28 cellular contexts compared by ENCODE assay signal in genomic region chr2:164867779-164868397, GRCh38.
"Had no signal": no experiment of that assay in that cellular context is flagged by ENCODE, and none has a peak within 500 bp of the region (broad histone marks: within the 10 kb centered on the region; RNA-seq: fewer than 3 reads in every experiment).

No MANE protein-coding gene starts in this region.

- H3K27ac Mint-ChIP-seq: activated CD8-positive, alpha-beta T cell treated with anti-CD3 and anti-CD28 coated beads for 36 hours; activated T-helper 17 cell treated with anti-CD3 and anti-CD28 coated beads, Interleukin-2, amount 50 U/mL, for 72 hours; T-helper 1 cell treated with Interleukin-12 subunit alpha and Interleukin-12 subunit beta and Interleukin-4 antibody, amounts not matched to agents 30 μg/mL and 1 μg/mL, for 36 hours; WTC11 had no signal

- H3K4me3 Mint-ChIP-seq: activated CD8-positive, alpha-beta T cell treated with anti-CD3 and anti-CD28 coated beads for 36 hours; activated T-cell treated with anti-CD3 and anti-CD28 coated beads, Interleukin-2, amount 50 U/mL, for 4 hours; activated T-helper 17 cell treated with anti-CD3 and anti-CD28 coated beads, Interleukin-2, amount 50 U/mL, for 72 hours; T-helper 1 cell treated with Interleukin-12 subunit alpha and Interleukin-12 subunit beta and Interleukin-4 antibody, amounts not matched to agents 30 μg/mL and 1 μg/mL, for 36 hours; WTC11 had no signal

- H3K9me3 Mint-ChIP-seq: activated CD8-positive, alpha-beta T cell treated with anti-CD3 and anti-CD28 coated beads for 36 hours; activated T-cell treated with anti-CD3 and anti-CD28 coated beads, Interleukin-2, amount 50 U/mL, for 4 hours; activated T-helper 17 cell treated with anti-CD3 and anti-CD28 coated beads, Interleukin-2, amount 50 U/mL, for 72 hours; T-helper 1 cell treated with Interleukin-12 subunit alpha and Interleukin-12 subunit beta and Interleukin-4 antibody, amounts not matched to agents 30 μg/mL and 1 μg/mL, for 36 hours had no signal

- H3K4me2 ChIP-seq: smooth muscle cell had no signal

- H3K27me3 ChIP-seq: brain microvascular endothelial cell, esophagus squamous epithelium, heart right ventricle, left lung, pancreas, transverse colon had no signal

- H3K27ac ChIP-seq: brain microvascular endothelial cell, heart right ventricle, left lung, lower lobe of right lung, pancreas, psoas muscle, transverse colon had no signal

- H3K4me1 Mint-ChIP-seq: activated T-helper 17 cell treated with anti-CD3 and anti-CD28 coated beads, Interleukin-2, amount 50 U/mL, for 72 hours had no signal

- DNase-seq: activated CD4-positive, alpha-beta T cell treated with anti-CD3 and anti-CD28 coated beads, Interleukin-2, amount 50 U/mL, for 1 hour; activated CD8-positive, alpha-beta T cell treated with anti-CD3 and anti-CD28 coated beads for 36 hours; activated gamma-delta T cell treated with Interleukin-2 at 50 U/mL for 16 hours; activated naive CD4-positive, alpha-beta T cell treated with anti-CD3 and anti-CD28 coated beads, Interleukin-2, amount 50 U/mL, for 16 hours; activated T-cell treated with anti-CD3 and anti-CD28 coated beads, Interleukin-2, amount 50 U/mL, for 4 hours; amniotic stem cell; brain microvascular endothelial cell; caudate nucleus; esophagus squamous epithelium; foreskin melanocyte; heart right ventricle; kidney glomerular epithelial cell; left lung; lower lobe of right lung; pancreas; psoas muscle; stimulated activated CD4-positive, alpha-beta T cell treated with anti-CD3 and anti-CD28 coated beads, Interleukin-1b, Interleukin-23, amount 100 ng/mL, for 48 hours; stimulated activated CD4-positive, alpha-beta T cell treated with anti-CD3 and anti-CD28 coated beads, Interleukin-4, amount 100 ng/mL, for 4 hours; stimulated activated CD8-positive, alpha-beta memory T cell treated with anti-CD3 and anti-CD28 coated beads, Interleukin-4, amount 100 ng/mL, for 48 hours; stimulated activated naive CD4-positive, alpha-beta T cell; T-helper 9 cell; transverse colon had no signal

- H3K36me3 ChIP-seq: brain microvascular endothelial cell, esophagus squamous epithelium, heart right ventricle, left lung, lower lobe of right lung, pancreas, transverse colon had no signal

- H3K9me3 ChIP-seq: esophagus squamous epithelium, heart right ventricle, left lung, lower lobe of right lung, pancreas, psoas muscle, transverse colon had no signal

- ATAC-seq: activated CD8-positive, alpha-beta T cell treated with anti-CD3 and anti-CD28 coated beads for 36 hours; activated T-cell treated with anti-CD3 and anti-CD28 coated beads, Interleukin-2, amount 50 U/mL, for 4 hours; activated T-helper 17 cell treated with anti-CD3 and anti-CD28 coated beads, Interleukin-2, amount 50 U/mL, for 72 hours; heart right ventricle; left lung; lower lobe of right lung; psoas muscle; WTC11 had no signal

- H3K36me3 Mint-ChIP-seq: WTC11 had no signal

- H3K27me3 Mint-ChIP-seq: activated CD8-positive, alpha-beta T cell treated with anti-CD3 and anti-CD28 coated beads for 36 hours had no signal

- FAIRE-seq: astrocyte, pancreas, urothelium cell line had no signal

- H3K4me1 ChIP-seq: heart right ventricle, left lung, lower lobe of right lung, psoas muscle had no signal

- H3K4me3 ChIP-seq: esophagus squamous epithelium, heart right ventricle, left lung, lower lobe of right lung, pancreas, psoas muscle, smooth muscle cell, transverse colon had no signal
